ENCODE assay signal across 17 cellular contexts in the genomic region with DNA sequence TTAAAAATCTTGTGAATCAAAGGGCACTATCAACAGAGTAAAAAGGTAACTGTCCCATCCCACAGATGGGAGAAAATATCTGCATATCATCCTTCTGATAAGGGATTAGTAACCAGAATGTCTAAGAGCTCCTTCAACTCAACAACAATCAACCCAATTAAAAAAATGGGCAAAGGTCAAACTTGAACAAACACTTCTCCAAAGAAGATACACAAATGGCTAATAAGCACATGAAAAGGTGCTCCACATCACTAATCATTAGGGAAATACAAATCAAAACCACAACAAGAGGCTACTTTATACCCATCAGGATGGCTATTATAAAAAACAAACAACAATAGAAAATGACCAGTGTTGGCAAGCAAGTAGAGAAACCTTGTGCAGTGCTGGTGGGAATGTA. TPM values are rescaled to one million over a fixed set of nuclear protein-coding genes. Genes with fewer than 3 reads are reported as not detected.
A peak's percentile ranks its signal among the peaks of the same experiment; 100 is the strongest.
DNase-seq lines count a peak whose midpoint lies in the region; ATAC-seq and TF ChIP-seq lines count a peak whose summit lies in the region.
"Had no signal": no experiment of that assay in that cellular context is flagged by ENCODE, and none has a peak within 500 bp of the region (broad histone marks: within the 10 kb centered on the region; RNA-seq: fewer than 3 reads in every experiment).

No MANE protein-coding gene starts in this region.

- H3K4me1 Mint-ChIP-seq in memory B cell: peaks cover 10% of the 10 kb centered on the region

- no peaks in the 10 kb centered on the region for H3K9me3 Mint-ChIP-seq in memory B cell
- H3K9me3 Mint-ChIP-seq: CD8-positive, alpha-beta memory T cell had no signal

- H3K27ac ChIP-seq in 22Rv1: peak overlapping the region; percentile 92
- H3K27ac ChIP-seq in VCaP: peak overlapping the region; percentile 55

- no peak overlapping the region for H3K4me3 Mint-ChIP-seq in memory B cell
- H3K4me3 Mint-ChIP-seq: CD8-positive, alpha-beta memory T cell had no signal

- no peak for ATAC-seq in memory B cell (ENCODE audit: low read depth)
- ATAC-seq: HCT116, K562, Right ventricle myocardium inferior had no signal

- TF ChIP-seq CTCF in 22Rv1 (IDR thresholded peaks at IDR 0.05) (no peak), VCaP (conservative IDR thresholded peaks at IDR 0.05) (no peak)

- H3K27me3 Mint-ChIP-seq in memory B cell: no peaks in the 10 kb centered on the region
- H3K27me3 Mint-ChIP-seq: CD8-positive, alpha-beta memory T cell had no signal

- peak overlapping the region; percentile 58 for H3K27ac Mint-ChIP-seq in memory B cell

- DNase-seq in HT-29 (ENCODE audit: low spot score) (peak; percentile 20), memory B cell (ENCODE audit: low spot score in 2 of 2) (no peak), UCSD-AML1 (lab: John Stamatoyannopoulos, UW; ENCODE audit: unreplicated experiment) (no peak), AG20443 (ENCODE audit: low spot score) (no peak), SW 1271 (lab: John Stamatoyannopoulos, UW) (no peak)
- DNase-seq: C1 segment of cervical spinal cord; CD8-positive, alpha-beta memory T cell; GOT3; NCI-H1930; NCI-H524; NK-92 treated with Interleukin-12 subunit alpha and Interleukin-12 subunit beta, amount 100 ng/mL, for 24 hours; Peyer's patch had no signal

- peaks cover 17% of the 10 kb centered on the region for H3K36me3 Mint-ChIP-seq in memory B cell

RNA-seq across cellular contexts. Expression of a gene that starts 43.3 kb away (rescaled TPM):
- total RNA-seq in HT-29 (2014; rRNA removed; shearing (Covaris generic)): 125 and 162 TPM in 2 replicates
